ENCODE assay signal across 26 cellular contexts in the genomic region with DNA sequence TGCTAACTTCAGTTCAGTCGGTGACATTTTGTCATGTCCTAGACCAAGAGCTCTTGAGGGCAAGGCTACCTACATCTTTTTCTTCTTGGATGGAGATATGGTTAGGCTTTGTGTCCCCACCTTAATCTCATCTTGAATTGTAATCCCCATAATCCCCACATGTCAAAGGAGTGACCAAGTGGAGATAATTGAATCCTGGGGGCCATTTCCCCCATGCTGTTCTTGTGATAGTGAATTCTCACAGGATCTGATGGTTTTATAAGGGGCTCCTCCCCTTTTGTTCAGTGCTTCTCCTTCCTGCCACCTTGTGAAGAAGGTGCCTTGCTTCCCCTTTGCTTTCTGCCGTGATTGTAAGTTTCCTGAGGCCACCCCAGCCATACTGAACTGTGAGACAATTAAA. TPM values are rescaled to one million over a fixed set of nuclear protein-coding genes. Genes with fewer than 3 reads are reported as not detected.
A peak's percentile ranks its signal among the peaks of the same experiment; 100 is the strongest.
DNase-seq lines count a peak whose midpoint lies in the region; ATAC-seq and TF ChIP-seq lines count a peak whose summit lies in the region.
"Had no signal": no experiment of that assay in that cellular context is flagged by ENCODE, and none has a peak within 500 bp of the region (broad histone marks: within the 10 kb centered on the region; RNA-seq: fewer than 3 reads in every experiment).

No MANE protein-coding gene starts in this region.

- H3K79me2 ChIP-seq in osteoblast (ENCODE audit: insufficient read depth, low read length), result no peaks in the 10 kb centered on the region

- H2AFZ ChIP-seq in osteoblast (ENCODE audit: low read length), result no peak overlapping the region
- H2AFZ ChIP-seq: GM23338 had no signal

- CTCF ChIA-PET in CD4-positive, alpha-beta T cell (lab: Charles Lee), result no interaction called here

- peaks cover 1% of the 10 kb centered on the region for H3K36me3 Mint-ChIP-seq in CD4-positive, alpha-beta T cell (ENCODE audit: low read depth)
- peaks cover 11% of the 10 kb centered on the region for H3K36me3 Mint-ChIP-seq in nephron (ENCODE audit: low read depth)

- H3K4me3 ChIP-seq in osteoblast (ENCODE audit: insufficient read depth, low read length), result no peak overlapping the region
- H3K4me3 ChIP-seq: A549; BLaER1 treated with 17β-estradiol and CSF1 and Interleukin-3, amounts not matched to agents 10 nM and 100 nM; GM23338 had no signal

- H3K4me1 Mint-ChIP-seq in CD4-positive, alpha-beta T cell (ENCODE audit: low read depth), result peaks cover 29% of the 10 kb centered on the region
- H3K4me1 Mint-ChIP-seq in nephron, result peaks cover 6% of the 10 kb centered on the region

- intact Hi-C loops in CD4-positive, alpha-beta T cell (cut with DNase I, micrococcal nuclease), result loop anchor here in 1 of 2 experiments (2.0 to 10.0 kb wide), 3 partner anchors 16 to 1088 kb away; partner anchors contain the start of genes FASTKD3 and MTRR
- intact Hi-C loops in left cardiac atrium (cut with DNase I), result loop anchor here in 1 of 2 donors (10.0 kb wide), 1 partner anchor 1088 kb away; no protein-coding TSS in a partner anchor
- intact Hi-C loops in cardiac septum (cut with DNase I), result no loop called here

- DNase-seq in CD4-positive, alpha-beta T cell, result no peak
- DNase-seq in osteoblast (ENCODE audit: insufficient read length, low spot score, missing footprints) (no peak), left cardiac atrium (no peak), cardiac septum (ENCODE audit: low spot score) (no peak)
- no peak for DNase-seq in activated CD8-positive, alpha-beta memory T cell treated with anti-CD3 and anti-CD28 coated beads for 24 hours
- DNase-seq: 8988T; ACHN; AML-193; BE2C; Calu3; CD4-positive, alpha-beta memory T cell; COR-L47; DMS53; DMS79 treated with DMSO at 0.1 percent for 48 hours; GF-D8; H9 had no signal

- no peak for TF ChIP-seq CTCF in CD4-positive, alpha-beta T cell (IDR thresholded peaks at IDR 0.05)
- no peak for TF ChIP-seq CTCF in VCaP (conservative IDR thresholded peaks at IDR 0.05)
- TF ChIP-seq CTCF in nephron (IDR thresholded peaks at IDR 0.05; ENCODE audit: unreplicated experiment in 3 of 3), result no peak
- no peak for TF ChIP-seq CTCF in osteoblast (IDR thresholded peaks at IDR 0.05; ENCODE audit: extremely low read depth, low read depth, low read length)

- peak overlapping the region; percentile 26 for H3K4me2 ChIP-seq in osteoblast (ENCODE audit: insufficient read depth, low read length)
- H3K4me2 ChIP-seq: A549, GM23338 had no signal

- no peaks in the 10 kb centered on the region for H3K9me3 Mint-ChIP-seq in CD4-positive, alpha-beta T cell
- no peaks in the 10 kb centered on the region for H3K9me3 Mint-ChIP-seq in nephron
- H3K9me3 Mint-ChIP-seq: CD4-positive, alpha-beta memory T cell; GM23338 had no signal

- peaks cover 3% of the 10 kb centered on the region for H3K4me1 ChIP-seq in osteoblast (ENCODE audit: insufficient read depth, low read length)
- H3K4me1 ChIP-seq: BE2C had no signal

- peak overlapping the region; percentile 76 for H3K4me3 Mint-ChIP-seq in CD4-positive, alpha-beta T cell
- peak overlapping the region in 2 of 3 experiments; percentile 54 to 55 for H3K4me3 Mint-ChIP-seq in nephron
- H3K4me3 Mint-ChIP-seq: H9 had no signal

- no peaks in the 10 kb centered on the region for H3K9me3 ChIP-seq in CD4-positive, alpha-beta T cell (ENCODE audit: control insufficient read depth, low read length)
- no peaks in the 10 kb centered on the region for H3K9me3 ChIP-seq in osteoblast (ENCODE audit: low read depth, low read length)
- H3K9me3 ChIP-seq: A549, BE2C had no signal

- peaks cover 11% of the 10 kb centered on the region for H3K27me3 ChIP-seq in CD4-positive, alpha-beta T cell (ENCODE audit: control insufficient read depth, insufficient read depth, low read length)
- peaks cover 14% of the 10 kb centered on the region for H3K27me3 ChIP-seq in osteoblast (ENCODE audit: insufficient read depth, low read length)

- no peaks in the 10 kb centered on the region for H4K20me1 ChIP-seq in osteoblast (ENCODE audit: insufficient read depth, low read length)
- H4K20me1 ChIP-seq: BLaER1 treated with 17β-estradiol and CSF1 and Interleukin-3, amounts not matched to agents 10 nM and 100 nM had no signal

- no peak overlapping the region for H3K27ac Mint-ChIP-seq in CD4-positive, alpha-beta T cell
- H3K27ac Mint-ChIP-seq in nephron, result no peak overlapping the region
- H3K27ac Mint-ChIP-seq: CD14-positive monocyte, GM23338, H9 had no signal

- H3K27me3 Mint-ChIP-seq in CD4-positive, alpha-beta T cell, result peaks cover 11% of the 10 kb centered on the region
- peaks cover 17% of the 10 kb centered on the region for H3K27me3 Mint-ChIP-seq in nephron (ENCODE audit: low read depth)

- no peak overlapping the region for H3K27ac ChIP-seq in CD4-positive, alpha-beta T cell (ENCODE audit: low read depth, low read length)
- peak overlapping the region; percentile 93 for H3K27ac ChIP-seq in VCaP
- no peak overlapping the region for H3K27ac ChIP-seq in osteoblast (ENCODE audit: low read depth, low read length)
- H3K27ac ChIP-seq: A549; BLaER1 treated with 17β-estradiol and CSF1 and Interleukin-3, amounts not matched to agents 10 nM and 100 nM had no signal

- no peak for ATAC-seq in CD4-positive, alpha-beta T cell (ENCODE audit: poor library complexity)
- no peak for ATAC-seq in left cardiac atrium
- ATAC-seq: A549, GM23338, HCT116 had no signal

- POLR2A ChIA-PET in CD4-positive, alpha-beta T cell (lab: Charles Lee), result no interaction called here

- H3K36me3 ChIP-seq in osteoblast (ENCODE audit: insufficient read depth, low read length), result no peaks in the 10 kb centered on the region
- H3K36me3 ChIP-seq: BE2C had no signal

RNA-seq across cellular contexts. Expression of gene CFAP90, which starts 2.1 kb away (rescaled TPM):
- not detected for total RNA-seq in CD4-positive, alpha-beta T cell
- 0.59 and 1.1 TPM in 2 replicates for total RNA-seq in osteoblast
- under 1 TPM; 0.15 to 0.16 TPM for total RNA-seq in left cardiac atrium
- total RNA-seq in cardiac septum, result not detected
- total RNA-seq: Calu3; CD4-positive, alpha-beta memory T cell; Daoy; G401; H4 had no signal

RNA-seq across cellular contexts. Expression of gene FASTKD3, which starts 15.8 kb away (rescaled TPM):
- total RNA-seq in CD4-positive, alpha-beta T cell, result 1 to 10 TPM; 2.6 to 3.4 TPM
- 10.9 and 13.6 TPM in 2 replicates for total RNA-seq in osteoblast
- 1 to 10 TPM; 5.4 to 6.8 TPM for total RNA-seq in left cardiac atrium
- total RNA-seq in cardiac septum, result 4.7 TPM

RNA-seq across cellular contexts. Expression of gene MTRR, which starts 16.0 kb away (rescaled TPM):
- 10 to 100 TPM; 74.6 to 77.5 TPM for total RNA-seq in CD4-positive, alpha-beta T cell
- 36.2 and 36.6 TPM in 2 replicates for total RNA-seq in osteoblast
- total RNA-seq in left cardiac atrium, result 10 to 100 TPM; 27.8 to 45.2 TPM
- 37.2 TPM for total RNA-seq in cardiac septum
